ENCODE assay signal across 8 cellular contexts in the genomic region with DNA sequence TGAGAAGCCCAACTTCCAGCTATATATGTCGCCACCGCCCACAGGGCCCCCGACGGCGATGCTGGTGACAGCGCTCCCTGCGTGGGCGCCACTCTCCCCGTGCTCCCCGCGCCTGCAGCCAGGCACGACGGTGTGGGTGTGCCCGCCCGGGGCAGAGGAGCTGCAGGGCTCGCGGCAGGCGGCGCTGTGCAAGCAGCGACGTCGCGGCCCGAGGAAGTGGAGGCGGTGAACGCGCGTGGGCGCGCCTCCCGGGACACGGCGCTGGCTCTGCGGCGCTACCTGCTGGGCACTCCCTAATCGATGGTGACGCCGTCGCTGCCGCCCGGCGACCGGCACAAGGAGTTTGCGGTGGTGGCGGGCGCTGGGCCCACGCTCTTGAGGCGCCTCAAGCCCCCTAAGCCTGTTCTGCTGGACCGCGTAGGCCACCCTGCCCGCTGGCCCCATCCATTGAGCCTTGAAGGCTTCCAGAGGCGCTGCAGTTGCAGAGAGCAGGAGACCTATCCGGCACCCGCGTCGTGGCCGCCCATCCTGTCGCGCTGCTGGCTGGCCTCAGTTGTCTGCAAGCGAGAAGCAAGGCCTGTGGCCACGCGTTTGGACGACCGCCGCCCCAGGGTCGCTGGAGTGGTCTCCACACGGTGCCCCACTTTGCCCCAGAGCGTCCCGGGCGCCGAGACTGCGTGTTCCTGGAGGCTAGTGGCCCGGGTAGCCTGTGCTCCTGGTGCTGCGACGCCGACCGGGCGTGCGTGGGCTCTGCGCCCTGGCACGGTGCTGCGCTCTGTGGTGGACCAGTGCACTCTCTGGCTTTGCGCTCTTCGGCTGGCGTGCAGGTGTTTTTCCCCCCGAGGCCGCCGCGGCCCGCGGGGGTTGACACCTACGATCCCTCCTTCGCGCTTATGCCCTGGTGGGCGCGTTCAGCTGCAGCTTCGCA. TPM values are rescaled to one million over a fixed set of nuclear protein-coding genes. Genes with fewer than 3 reads are reported as not detected.
A peak's percentile ranks its signal among the peaks of the same experiment; 100 is the strongest.
DNase-seq lines count a peak whose midpoint lies in the region; ATAC-seq and TF ChIP-seq lines count a peak whose summit lies in the region.

No MANE protein-coding gene starts in this region.

- DNase-seq in mammary epithelial cell (no peak), mucosa of descending colon (peak; percentile 36 to 82 (median 68)), GF-D8 (lab: John Stamatoyannopoulos, UW) (no peak), gastrocnemius medialis (no peak)
- peak; percentile 87 to 94 for DNase-seq in stimulated activated CD8-positive, alpha-beta memory T cell treated with anti-CD3 and anti-CD28 coated beads, Interleukin-7, amount 100 ng/mL, for 4 hours (ENCODE audit: low read depth in 2 of 2)

- in situ Hi-C loops in mammary epithelial cell (cut with MboI; ENCODE audit: low sequenced_read_pairs in 2 of 2) (no loop called here), gastrocnemius medialis (cut with MboI; ENCODE audit: low sequenced_read_pairs in 4 of 4) (no loop called here)

- 8% methylated on average over 6 of the region's 97 CpGs for WGBS in mammary epithelial cell (ENCODE audit: low coverage, missing lambda C conversion rate)

- H3K4me2 ChIP-seq in mammary epithelial cell (ENCODE audit: insufficient read depth, low read depth, low read length) = peak overlapping the region; percentile 63

- peaks cover 11% of the 10 kb centered on the region for H3K4me1 ChIP-seq in mammary epithelial cell (ENCODE audit: insufficient read depth, low read length)
- peaks cover 4% of the 10 kb centered on the region for H3K4me1 ChIP-seq in mucosa of descending colon (ENCODE audit: low read depth)
- H3K4me1 ChIP-seq in gastrocnemius medialis = no peaks in the 10 kb centered on the region

- dilution Hi-C loops in mammary epithelial cell (cut with HindIII; ENCODE audit: low sequenced_read_pairs) = no loop called here

- H2AFZ ChIP-seq in mammary epithelial cell (ENCODE audit: low read depth, low read length) = no peak overlapping the region

- H3K27ac ChIP-seq in mammary epithelial cell (ENCODE audit: insufficient read depth, low read depth, low read length) = no peak overlapping the region
- H3K27ac ChIP-seq in gastrocnemius medialis = no peak overlapping the region

- intact Hi-C loops in mammary epithelial cell (cut with micrococcal nuclease) = no loop called here
- intact Hi-C loops in mucosa of descending colon (cut with DNase I, micrococcal nuclease) = no loop called here
- intact Hi-C loops in gastrocnemius medialis (cut with DNase I; ENCODE audit: low total_unique reads) = no loop called here

- H3K27me3 ChIP-seq in mammary epithelial cell (ENCODE audit: insufficient read depth, low read length) = peaks cover 20% of the 10 kb centered on the region
- H3K27me3 ChIP-seq in gastrocnemius medialis = peaks cover 34 to 39% (median 38%) of the 10 kb centered on the region in 3 donors

- no peaks in the 10 kb centered on the region for H3K79me2 ChIP-seq in mammary epithelial cell (ENCODE audit: insufficient read depth, low read length)

- TF ChIP-seq POLR2A in gastrocnemius medialis (IDR thresholded peaks at IDR 0.05) = no peak

- H3K9me3 ChIP-seq in mammary epithelial cell (replicated peaks; ENCODE audit: insufficient read depth, low read length) (no peaks in the 10 kb centered on the region), mucosa of descending colon (no peaks in the 10 kb centered on the region), gastrocnemius medialis (no peaks in the 10 kb centered on the region)

- H3K4me3 ChIP-seq in WI38 (ENCODE audit: low read depth, low read length) (no peak overlapping the region), mammary epithelial cell (replicated peaks in 1 of 3; ENCODE audit: insufficient read depth in 1 of 3, low read depth in 2 of 3, low read length in 3 of 3) (peak overlapping the region in 1 of 3 experiments; percentile 13), mucosa of descending colon (no peak overlapping the region), gastrocnemius medialis (no peak overlapping the region)

- H4K20me1 ChIP-seq in mammary epithelial cell (ENCODE audit: insufficient read depth, low read length) = peaks cover 3% of the 10 kb centered on the region

- CTCF ChIA-PET in mammary epithelial cell (lab: Charles Lee; ENCODE audit: low non-redundant PET) = no interaction called here

- no peak overlapping the region for H3K9ac ChIP-seq in mammary epithelial cell (ENCODE audit: insufficient read depth, low read length)

- H3K36me3 ChIP-seq in mammary epithelial cell (ENCODE audit: insufficient read depth, low read length) (no peaks in the 10 kb centered on the region), mucosa of descending colon (ENCODE audit: low read depth) (no peaks in the 10 kb centered on the region), gastrocnemius medialis (no peaks in the 10 kb centered on the region)

- peak; percentile 96 for ATAC-seq in mucosa of descending colon
- ATAC-seq in HG03039 (IDR thresholded peaks at IDR 0.05; ENCODE audit: unreplicated experiment) = no peak
- no peak for ATAC-seq in gastrocnemius medialis

- TF ChIP-seq CTCF in GM12874 (IDR thresholded peaks at IDR 0.05; ENCODE audit: insufficient read depth, low read depth, low read length) (peak; percentile 37; the same call in 1 of the 2 replicates), WI38 (IDR thresholded peaks at IDR 0.05; ENCODE audit: low read depth, low read length) (0 out of 2 replicates have a peak, but pooled peaks have one; percentile 9), mammary epithelial cell (conservative IDR thresholded peaks at IDR 0.05 in 1 of 2, IDR thresholded peaks at IDR 0.05 in 1 of 2; ENCODE audit: extremely low read depth in 1 of 2, insufficient read depth in 1 of 2, low read depth in 1 of 2, low read length in 2 of 2) (peak in 1 of 2 donors; percentile 29), mucosa of descending colon (IDR thresholded peaks at IDR 0.05) (peak; percentile 19), gastrocnemius medialis (IDR thresholded peaks at IDR 0.05 in 4 of 5, conservative IDR thresholded peaks at IDR 0.05 in 1 of 5) (no peak)

- BruUV-seq in mammary epithelial cell (replicated peaks; lab: Mats Ljungman, UMichigan) = no TSS peak

RNA-seq across cellular contexts. Expression of a gene that starts 23.1 kb away (rescaled TPM):
- total RNA-seq in mammary epithelial cell (10 to 100 TPM in 1 of 2 donors, 1 to 10 TPM in 1; 4.3 to 13.1 TPM), mucosa of descending colon (10 to 100 TPM; 10.5 to 14.0 (median 10.5) TPM), gastrocnemius medialis (10 to 100 TPM in 2 of 4 donors, 1 to 10 TPM in 2; 7.4 to 18.2 (median 12.8) TPM)
- polyA plus RNA-seq in mammary epithelial cell = 6.4 TPM
- 3.2 TPM for polyA minus RNA-seq in mammary epithelial cell

RNA-seq across cellular contexts. Expression of a gene that starts 35.7 kb away (rescaled TPM):
- total RNA-seq in mammary epithelial cell (10 to 100 TPM; 10.8 to 14.5 TPM), mucosa of descending colon (10 to 100 TPM; 18.1 to 22.0 (median 19.1) TPM), gastrocnemius medialis (10 to 100 TPM; 42.8 to 54.9 (median 49.9) TPM)
- 15.3 TPM for polyA plus RNA-seq in mammary epithelial cell
- 5.6 TPM for polyA minus RNA-seq in mammary epithelial cell

RNA-seq across cellular contexts. Expression of a gene that starts 49.3 kb away (rescaled TPM):
- 10 to 100 TPM in 1 of 2 donors, under 1 TPM in 1; 0.78 to 10.0 TPM for total RNA-seq in mammary epithelial cell
- 0.46 TPM for polyA plus RNA-seq in mammary epithelial cell
- not detected for polyA minus RNA-seq in mammary epithelial cell
- total RNA-seq in mucosa of descending colon = 1 to 10 TPM; 3.5 to 7.9 (median 6.9) TPM
- total RNA-seq in gastrocnemius medialis = under 1 TPM in 1 of 4 donors, not detected in 3; 0.36 TPM

RNA-seq across cellular contexts. Expression of a gene that starts 51.2 kb away (rescaled TPM):
- total RNA-seq in mammary epithelial cell (not detected), mucosa of descending colon (10 to 100 TPM; 15.7 to 50.2 (median 45.0) TPM), gastrocnemius medialis (10 to 100 TPM in 3 of 4 donors, 1 to 10 TPM in 1; 7.2 to 25.6 (median 18.2) TPM)
- polyA plus RNA-seq in mammary epithelial cell = not detected
- polyA minus RNA-seq in mammary epithelial cell = not detected

RNA-seq across cellular contexts. Expression of a gene that starts 54.7 kb away (rescaled TPM):
- total RNA-seq in mammary epithelial cell (10 to 100 TPM; 16.2 to 31.4 TPM), mucosa of descending colon (10 to 100 TPM; 20.2 to 24.1 (median 22.0) TPM), gastrocnemius medialis (10 to 100 TPM; 10.6 to 50.1 (median 19.0) TPM)
- 31.9 TPM for polyA plus RNA-seq in mammary epithelial cell
- 26.6 TPM for polyA minus RNA-seq in mammary epithelial cell

Comparison
In these comparisons a context has a peak if more than half of its experiments do, and no peak if none do; other contexts are left out.
1. CTCF ChIP-seq: peak in GM12874 (single experiment), WI38 (single experiment) and mucosa of descending colon (single experiment); none in gastrocnemius medialis (0 of 5).
2. DNase-seq: peak in mucosa of descending colon (3 of 3) and stimulated activated CD8-positive, alpha-beta memory T cell treated with anti-CD3 and anti-CD28 coated beads, Interleukin-7, amount 100 ng/mL, for 4 hours (2 of 2); none in mammary epithelial cell (single experiment), GF-D8 (single experiment) and gastrocnemius medialis (0 of 2).